Comparison of ENCODE assay signal across 27 cellular contexts in the genomic region with DNA sequence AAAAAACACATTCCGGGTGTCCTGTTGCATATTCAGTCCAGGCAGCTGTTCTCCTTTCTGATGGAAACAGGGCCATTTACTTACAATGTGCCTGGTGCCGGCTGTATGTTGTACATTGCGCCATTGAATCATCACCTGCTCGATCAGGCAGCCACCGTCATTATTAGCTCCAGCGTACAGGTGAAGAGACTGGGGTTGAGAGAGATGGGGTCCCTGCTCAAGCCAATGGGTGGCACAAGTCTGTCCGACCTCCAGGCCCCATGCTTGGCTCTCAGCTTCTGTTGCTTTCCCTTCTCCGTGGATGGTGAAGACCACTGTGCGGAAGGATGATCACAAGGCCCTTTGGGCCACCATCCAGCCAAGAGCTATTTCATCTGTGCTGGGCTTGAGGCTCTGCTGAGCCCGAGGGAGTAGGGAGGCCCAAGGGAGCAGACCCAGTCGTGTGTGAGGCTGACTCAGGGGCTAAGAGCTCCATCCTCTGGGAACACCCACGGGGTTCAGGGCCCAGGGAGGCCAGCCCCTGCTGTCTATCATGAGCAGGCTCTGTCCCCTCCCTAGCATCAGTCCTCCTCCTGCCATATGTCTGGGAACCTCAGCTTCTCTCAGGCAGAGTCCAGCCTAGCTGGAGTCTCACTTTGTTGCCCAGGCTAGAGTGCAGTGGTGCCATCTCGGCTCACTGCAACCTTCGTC. TPM values are rescaled to one million over a fixed set of nuclear protein-coding genes. Genes with fewer than 3 reads are reported as not detected.
A peak's percentile ranks its signal among the peaks of the same experiment; 100 is the strongest.
DNase-seq lines count a peak whose midpoint lies in the region; ATAC-seq and TF ChIP-seq lines count a peak whose summit lies in the region.
"Had no signal": no experiment of that assay in that cellular context is flagged by ENCODE, and none has a peak within 500 bp of the region (broad histone marks: within the 10 kb centered on the region; RNA-seq: fewer than 3 reads in every experiment).

No MANE protein-coding gene starts in this region.

- H3K4me3 Mint-ChIP-seq in neural progenitor cell: no peak overlapping the region
- H3K4me3 Mint-ChIP-seq: CD4-positive, alpha-beta T cell had no signal

- in situ Hi-C loops in GM13977 (cut with MboI; ENCODE audit: low pct_unique_long_range_greater_than_20kb, low sequenced_read_pairs, unreplicated experiment): no loop called here

- H3K36me3 Mint-ChIP-seq in neural progenitor cell: peaks cover 7% of the 10 kb centered on the region

- peaks cover 0 to 28% (median 3%) of the 10 kb centered on the region in 11 experiments; a peak in 5 of 22 replicates for H4K20me1 ChIP-seq in BLaER1 treated with 17β-estradiol and CSF1 and Interleukin-3, amounts not matched to agents 10 nM and 100 nM
- no peaks in the 10 kb centered on the region for H4K20me1 ChIP-seq in neural progenitor cell (ENCODE audit: low read depth)

- DNase-seq in neural progenitor cell (ENCODE audit: low spot score): no peak
- no peak for DNase-seq in NCI-H1417 treated with DMSO at 0.1 percent for 48 hours (lab: John Stamatoyannopoulos, UW)
- no peak for DNase-seq in NCI-H1694 treated with DMSO at 0.1 percent for 48 hours (lab: John Stamatoyannopoulos, UW)
- no peak for DNase-seq in GM13977 (ENCODE audit: low spot score)
- DNase-seq: BE2C; Caco-2; CD4-positive, alpha-beta T cell; DND-41; GM23248; KG1; NCI-H1092 treated with DMSO at 0.1 percent for 48 hours; NCI-H146; NCI-H2029 treated with DMSO at 0.1 percent for 48 hours; NCI-H2171; NCI-H345; NCI-H524; NCI-H774; NK-92 treated with Interleukin-12 subunit alpha and Interleukin-12 subunit beta, amount 100 ng/mL, for 24 hours; SHP77 treated with DMSO at 0.1 percent for 48 hours; SK-N-SH had no signal

- H3K36me3 ChIP-seq in BLaER1 treated with 17β-estradiol and CSF1 and Interleukin-3, amounts not matched to agents 10 nM and 100 nM: no peaks in the 10 kb centered on the region
- no peaks in the 10 kb centered on the region for H3K36me3 ChIP-seq in iPS-15b (ENCODE audit: control insufficient read depth, insufficient read depth, low read length)
- H3K36me3 ChIP-seq in neural progenitor cell: no peaks in the 10 kb centered on the region
- H3K36me3 ChIP-seq: BE2C, HAP-1 had no signal

- H3K27me3 Mint-ChIP-seq in neural progenitor cell (ENCODE audit: insufficient read depth, low read depth): peaks cover 5% of the 10 kb centered on the region
- H3K27me3 Mint-ChIP-seq: CD4-positive, alpha-beta T cell had no signal

- H3K27ac Mint-ChIP-seq in neural progenitor cell: peak overlapping the region; percentile 35
- H3K27ac Mint-ChIP-seq: CD4-positive, alpha-beta T cell had no signal

- no peak overlapping the region for H3K27ac ChIP-seq in BLaER1 treated with 17β-estradiol and CSF1 and Interleukin-3, amounts not matched to agents 10 nM and 100 nM
- H3K27ac ChIP-seq in angular gyrus (ENCODE audit: low read depth, low read length) (peak overlapping the region; percentile 84), neural progenitor cell (no peak overlapping the region)
- H3K27ac ChIP-seq: A549, GM23248, RWPE1 had no signal

- peaks cover 3% of the 10 kb centered on the region for H3K9me3 Mint-ChIP-seq in neural progenitor cell
- H3K9me3 Mint-ChIP-seq: CD4-positive, alpha-beta T cell had no signal

- H3K79me2 ChIP-seq in neural progenitor cell (ENCODE audit: low read depth): no peaks in the 10 kb centered on the region

- ATAC-seq in GM21423 (IDR thresholded peaks at IDR 0.05; ENCODE audit: unreplicated experiment): no peak
- ATAC-seq: A549 had no signal

- peaks cover 3 to 49% (median 19%) of the 10 kb centered on the region in 11 experiments; a peak in 18 of 22 replicates for H3K27me3 ChIP-seq in BLaER1 treated with 17β-estradiol and CSF1 and Interleukin-3, amounts not matched to agents 10 nM and 100 nM
- H3K27me3 ChIP-seq in iPS-15b (ENCODE audit: control insufficient read depth, insufficient read depth, low read length) (no peaks in the 10 kb centered on the region), neural progenitor cell (no peaks in the 10 kb centered on the region)
- H3K27me3 ChIP-seq: BE2C had no signal

- H3K9ac ChIP-seq in BLaER1 treated with 17β-estradiol and CSF1 and Interleukin-3, amounts not matched to agents 10 nM and 100 nM: no peak overlapping the region
- H3K9ac ChIP-seq in iPS-15b (ENCODE audit: low read depth, low read length) (peak overlapping the region; percentile 24), neural progenitor cell (no peak overlapping the region)
- H3K9ac ChIP-seq: GM23248, SK-N-SH had no signal

- no peak overlapping the region for H3K4me3 ChIP-seq in BLaER1 treated with 17β-estradiol and CSF1 and Interleukin-3, amounts not matched to agents 10 nM and 100 nM
- no peak overlapping the region for H3K4me3 ChIP-seq in iPS-15b (ENCODE audit: low read depth, low read length)
- H3K4me3 ChIP-seq in neural progenitor cell: no peak overlapping the region
- H3K4me3 ChIP-seq: A549, GM23248, HAP-1 had no signal

- peaks cover 0 to 10% (median 6%) of the 10 kb centered on the region in 10 experiments; a peak in 11 of 20 replicates for H3K4me1 ChIP-seq in BLaER1 treated with 17β-estradiol and CSF1 and Interleukin-3, amounts not matched to agents 10 nM and 100 nM
- H3K4me1 ChIP-seq in iPS-15b (ENCODE audit: control insufficient read depth, insufficient read depth, low read length): peaks cover 5% of the 10 kb centered on the region
- peaks cover 14% of the 10 kb centered on the region for H3K4me1 ChIP-seq in neural progenitor cell
- H3K4me1 ChIP-seq: A549, BE2C, Caco-2, HAP-1 had no signal

- TF ChIP-seq CTCF in neural progenitor cell (IDR thresholded peaks at IDR 0.05) (no peak), GM13977 (IDR thresholded peaks at IDR 0.05; ENCODE audit: extremely low read depth, insufficient read depth, missing control alignments) (no peak)

- H2AFZ ChIP-seq in neural progenitor cell (replicated peaks): peak overlapping the region; percentile 17
- H2AFZ ChIP-seq: GM23248 had no signal

- H3F3A ChIP-seq in neural progenitor cell (ENCODE audit: low read depth): no peaks in the 10 kb centered on the region

- H3K4me2 ChIP-seq in BLaER1 treated with 17β-estradiol and CSF1 and Interleukin-3, amounts not matched to agents 10 nM and 100 nM: peak overlapping the region in 8 of 11 experiments; percentile 8 to 55 (median 28); a peak in 12 of 22 replicates
- H3K4me2 ChIP-seq in neural progenitor cell: no peak overlapping the region
- H3K4me2 ChIP-seq: A549, SK-N-SH had no signal

- H3K4me1 Mint-ChIP-seq in neural progenitor cell: peaks cover 31% of the 10 kb centered on the region

- H3K9me3 ChIP-seq in BLaER1 treated with 17β-estradiol and CSF1 and Interleukin-3, amounts not matched to agents 10 nM and 100 nM (replicated peaks in 1 of 11): peaks cover 0 to 5% (median 4%) of the 10 kb centered on the region in 11 experiments; a peak in 10 of 22 replicates
- H3K9me3 ChIP-seq in iPS-15b (ENCODE audit: control insufficient read depth, insufficient read depth, low read length) (no peaks in the 10 kb centered on the region), neural progenitor cell (ENCODE audit: low read depth) (no peaks in the 10 kb centered on the region)
- H3K9me3 ChIP-seq: A549, BE2C, Caco-2, HAP-1, SK-N-SH had no signal

RNA-seq across cellular contexts. Expression of a gene that starts 20.7 kb away (rescaled TPM):
- 6.7 and 17.7 TPM in 2 replicates for total RNA-seq in neural progenitor cell (ENCODE audit: low replicate concordance)
- total RNA-seq: CD4-positive, alpha-beta T cell; GM23248 had no signal
